1 cellular context compared by ENCODE assay signal in the genomic region with DNA sequence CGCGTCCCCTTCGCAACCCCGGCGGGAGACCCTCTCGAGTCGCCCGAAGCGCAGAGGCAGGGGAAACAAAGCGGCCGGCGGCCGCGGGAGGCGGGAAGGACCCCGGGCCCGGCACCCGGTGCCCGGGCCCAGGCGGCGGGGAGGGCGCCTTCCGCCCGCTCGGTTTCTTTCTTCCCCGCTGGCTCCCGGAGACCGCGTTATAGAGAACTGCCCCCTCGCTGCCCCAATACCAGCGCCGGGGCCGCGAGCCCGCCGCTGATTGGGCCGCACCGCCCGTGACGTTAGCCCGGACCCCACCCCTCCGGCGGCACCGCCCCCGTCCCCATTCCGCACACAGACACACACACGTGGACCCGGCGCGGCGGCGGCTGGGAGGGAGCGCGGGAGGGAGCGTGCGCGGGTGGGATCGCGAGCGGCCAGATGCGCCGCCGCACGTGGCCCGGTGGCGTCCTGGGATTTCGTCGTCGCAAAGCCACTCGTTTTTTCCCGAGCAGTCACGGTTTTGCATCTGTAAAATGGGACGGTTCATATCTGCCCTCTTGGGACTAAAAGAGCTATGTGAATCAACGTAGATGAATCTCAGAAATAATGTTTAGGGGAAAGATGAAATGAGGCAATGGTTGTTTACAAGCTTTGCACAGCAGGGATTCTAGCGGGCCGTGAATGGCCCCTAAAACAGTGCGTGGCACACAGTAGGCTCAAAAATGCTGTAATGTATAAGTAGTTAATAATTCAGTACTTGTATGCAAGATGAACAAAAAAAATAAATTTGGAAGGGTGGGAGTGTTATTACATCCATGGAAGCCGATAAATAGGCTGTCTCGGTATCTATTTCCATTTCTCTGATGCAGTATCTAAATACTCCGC.
TF ChIP-seq lines count a peak whose summit lies in the region.

A gene (minus strand): TSS at position 209 of the 867 bp plus-strand sequence. CDS start 462 bp downstream, outside the sequence.

TF ChIP-seq in HepG2, 621 proteins besides CTCF, POLR2A, EP300 and RAD21 (continued from another document and continues in another):
- TF ChIP-seq RFXAP (CRISPR knock-in tag; IDR thresholded peaks at IDR 0.05; ENCODE audit: borderline replicate concordance) (peak; percentile 95), SALL2 (CRISPR knock-in tag; IDR thresholded peaks at IDR 0.05) (peak; percentile 99), HNRNPLL (IDR thresholded peaks at IDR 0.05; ENCODE audit: low read depth, low read length, poor library complexity, severe bottlenecking) (peak; percentile 69), FOXM1 (CRISPR knock-in tag; IDR thresholded peaks at IDR 0.05) (peak; percentile 91; the same call in 1 of the 2 replicates), GABPB1 (CRISPR knock-in tag; IDR thresholded peaks at IDR 0.05) (peak; percentile 81), ZNF354B (CRISPR knock-in tag; IDR thresholded peaks at IDR 0.05) (no peak; the same call in 1 of the 2 replicates), MEF2D (CRISPR knock-in tag; IDR thresholded peaks at IDR 0.05) (0 out of 2 replicates have a peak, but pooled peaks have one; percentile 20), ZBTB1 (CRISPR knock-in tag; IDR thresholded peaks at IDR 0.05; ENCODE audit: borderline replicate concordance) (no peak), TMF1 (CRISPR knock-in tag; IDR thresholded peaks at IDR 0.05; ENCODE audit: low read depth) (peak; percentile 97), XBP1 (CRISPR knock-in tag; IDR thresholded peaks at IDR 0.05) (no peak), SSRP1 (CRISPR knock-in tag; IDR thresholded peaks at IDR 0.05) (peak; percentile 87), HOXA3 (CRISPR knock-in tag; IDR thresholded peaks at IDR 0.05) (peak; percentile 89), ZBTB7A (CRISPR knock-in tag; IDR thresholded peaks at IDR 0.05) (peak; percentile 91), GABPA (IDR thresholded peaks at IDR 0.05; ENCODE audit: low read depth, low read length) (no peak), GABPA (CRISPR knock-in tag; IDR thresholded peaks at IDR 0.05; ENCODE audit: low read depth) (no peak), ZNF251 (CRISPR knock-in tag; IDR thresholded peaks at IDR 0.05) (no peak), PHB2 (IDR thresholded peaks at IDR 0.05; ENCODE audit: partially characterized antibody) (no peak), PCBP1 (IDR thresholded peaks at IDR 0.05; ENCODE audit: borderline replicate concordance, low read depth, low read length) (no peak), ZMYM3 (CRISPR knock-in tag; IDR thresholded peaks at IDR 0.05) (peak; percentile 83), ZNF724P (CRISPR knock-in tag; IDR thresholded peaks at IDR 0.05; ENCODE audit: borderline replicate concordance) (peak; percentile 97), HNF4G (IDR thresholded peaks at IDR 0.05; ENCODE audit: borderline replicate concordance, low read depth, low read length) (peak; percentile 10; the same call in 1 of the 2 replicates), HNF4G (CRISPR knock-in tag; IDR thresholded peaks at IDR 0.05; ENCODE audit: borderline replicate concordance, low read depth) (peak; percentile 40; the same call in 1 of the 2 replicates), ZNF143 (CRISPR knock-in tag; IDR thresholded peaks at IDR 0.05) (peak; percentile 76), GFI1 (CRISPR knock-in tag; IDR thresholded peaks at IDR 0.05; ENCODE audit: borderline replicate concordance) (0 out of 2 replicates have a peak, but pooled peaks have one; percentile 7), MZF1 (CRISPR knock-in tag; IDR thresholded peaks at IDR 0.05; ENCODE audit: borderline replicate concordance) (no peak), TGIF2 (CRISPR knock-in tag; IDR thresholded peaks at IDR 0.05) (peak; percentile 95), PHF20 (CRISPR knock-in tag; IDR thresholded peaks at IDR 0.05) (no peak), CBX1 (IDR thresholded peaks at IDR 0.05; ENCODE audit: low read depth) (peak; percentile 54), FOXO1 (CRISPR knock-in tag; IDR thresholded peaks at IDR 0.05) (peak; percentile 80), PHF8 (CRISPR knock-in tag; IDR thresholded peaks at IDR 0.05) (no peak; the same call in none of the 2 replicates), POGZ (CRISPR knock-in tag; IDR thresholded peaks at IDR 0.05) (peak; percentile 44; the same call in 1 of the 2 replicates), ZNF180 (CRISPR knock-in tag; IDR thresholded peaks at IDR 0.05; ENCODE audit: borderline replicate concordance, low read depth) (0 out of 2 replicates have a peak, but pooled peaks have one; percentile 71), NR1H2 (CRISPR knock-in tag; IDR thresholded peaks at IDR 0.05; ENCODE audit: borderline replicate concordance, low read depth) (peak; percentile 83; the same call in 1 of the 2 replicates), ZNF672 (CRISPR knock-in tag; IDR thresholded peaks at IDR 0.05) (0 out of 2 replicates have a peak, but pooled peaks have one; percentile 84), RXRA (CRISPR knock-in tag; IDR thresholded peaks at IDR 0.05) (peak; percentile 68), SPEN (CRISPR knock-in tag; IDR thresholded peaks at IDR 0.05; ENCODE audit: low read depth) (peak; percentile 68), ZBTB38 (CRISPR knock-in tag; IDR thresholded peaks at IDR 0.05) (peak; percentile 93), DNMT3B (CRISPR knock-in tag; conservative IDR thresholded peaks at IDR 0.05) (peak; percentile 88)
- TF ChIP-seq, protein P1, sequence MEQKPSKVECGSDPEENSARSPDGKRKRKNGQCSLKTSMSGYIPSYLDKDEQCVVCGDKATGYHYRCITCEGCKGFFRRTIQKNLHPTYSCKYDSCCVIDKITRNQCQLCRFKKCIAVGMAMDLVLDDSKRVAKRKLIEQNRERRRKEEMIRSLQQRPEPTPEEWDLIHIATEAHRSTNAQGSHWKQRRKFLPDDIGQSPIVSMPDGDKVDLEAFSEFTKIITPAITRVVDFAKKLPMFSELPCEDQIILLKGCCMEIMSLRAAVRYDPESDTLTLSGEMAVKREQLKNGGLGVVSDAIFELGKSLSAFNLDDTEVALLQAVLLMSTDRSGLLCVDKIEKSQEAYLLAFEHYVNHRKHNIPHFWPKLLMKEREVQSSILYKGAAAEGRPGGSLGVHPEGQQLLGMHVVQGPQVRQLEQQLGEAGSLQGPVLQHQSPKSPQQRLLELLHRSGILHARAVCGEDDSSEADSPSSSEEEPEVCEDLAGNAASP (CRISPR knock-in tag; IDR thresholded peaks at IDR 0.05; ENCODE audit: borderline replicate concordance): peak; percentile 77
- TF ChIP-seq, protein P2, sequence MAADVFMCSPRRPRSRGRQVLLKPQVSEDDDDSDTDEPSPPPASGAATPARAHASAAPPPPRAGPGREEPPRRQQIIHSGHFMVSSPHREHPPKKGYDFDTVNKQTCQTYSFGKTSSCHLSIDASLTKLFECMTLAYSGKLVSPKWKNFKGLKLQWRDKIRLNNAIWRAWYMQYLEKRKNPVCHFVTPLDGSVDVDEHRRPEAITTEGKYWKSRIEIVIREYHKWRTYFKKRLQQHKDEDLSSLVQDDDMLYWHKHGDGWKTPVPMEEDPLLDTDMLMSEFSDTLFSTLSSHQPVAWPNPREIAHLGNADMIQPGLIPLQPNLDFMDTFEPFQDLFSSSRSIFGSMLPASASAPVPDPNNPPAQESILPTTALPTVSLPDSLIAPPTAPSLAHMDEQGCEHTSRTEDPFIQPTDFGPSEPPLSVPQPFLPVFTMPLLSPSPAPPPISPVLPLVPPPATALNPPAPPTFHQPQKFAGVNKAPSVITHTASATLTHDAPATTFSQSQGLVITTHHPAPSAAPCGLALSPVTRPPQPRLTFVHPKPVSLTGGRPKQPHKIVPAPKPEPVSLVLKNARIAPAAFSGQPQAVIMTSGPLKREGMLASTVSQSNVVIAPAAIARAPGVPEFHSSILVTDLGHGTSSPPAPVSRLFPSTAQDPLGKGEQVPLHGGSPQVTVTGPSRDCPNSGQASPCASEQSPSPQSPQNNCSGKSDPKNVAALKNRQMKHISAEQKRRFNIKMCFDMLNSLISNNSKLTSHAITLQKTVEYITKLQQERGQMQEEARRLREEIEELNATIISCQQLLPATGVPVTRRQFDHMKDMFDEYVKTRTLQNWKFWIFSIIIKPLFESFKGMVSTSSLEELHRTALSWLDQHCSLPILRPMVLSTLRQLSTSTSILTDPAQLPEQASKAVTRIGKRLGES (CRISPR knock-in tag; IDR thresholded peaks at IDR 0.05; ENCODE audit: borderline replicate concordance): peak; percentile 87; the same call in 1 of the 2 replicates
- TF ChIP-seq, protein P3, sequence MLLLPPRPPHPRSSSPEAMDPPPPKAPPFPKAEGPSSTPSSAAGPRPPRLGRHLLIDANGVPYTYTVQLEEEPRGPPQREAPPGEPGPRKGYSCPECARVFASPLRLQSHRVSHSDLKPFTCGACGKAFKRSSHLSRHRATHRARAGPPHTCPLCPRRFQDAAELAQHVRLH (CRISPR knock-in tag; IDR thresholded peaks at IDR 0.05; ENCODE audit: borderline replicate concordance, low read depth): peak; percentile 97
- TF ChIP-seq, protein P4, sequence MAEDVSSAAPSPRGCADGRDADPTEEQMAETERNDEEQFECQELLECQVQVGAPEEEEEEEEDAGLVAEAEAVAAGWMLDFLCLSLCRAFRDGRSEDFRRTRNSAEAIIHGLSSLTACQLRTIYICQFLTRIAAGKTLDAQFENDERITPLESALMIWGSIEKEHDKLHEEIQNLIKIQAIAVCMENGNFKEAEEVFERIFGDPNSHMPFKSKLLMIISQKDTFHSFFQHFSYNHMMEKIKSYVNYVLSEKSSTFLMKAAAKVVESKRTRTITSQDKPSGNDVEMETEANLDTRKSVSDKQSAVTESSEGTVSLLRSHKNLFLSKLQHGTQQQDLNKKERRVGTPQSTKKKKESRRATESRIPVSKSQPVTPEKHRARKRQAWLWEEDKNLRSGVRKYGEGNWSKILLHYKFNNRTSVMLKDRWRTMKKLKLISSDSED (CRISPR knock-in tag; IDR thresholded peaks at IDR 0.05): no peak; the same call in 1 of the 2 replicates
- TF ChIP-seq, protein P5, sequence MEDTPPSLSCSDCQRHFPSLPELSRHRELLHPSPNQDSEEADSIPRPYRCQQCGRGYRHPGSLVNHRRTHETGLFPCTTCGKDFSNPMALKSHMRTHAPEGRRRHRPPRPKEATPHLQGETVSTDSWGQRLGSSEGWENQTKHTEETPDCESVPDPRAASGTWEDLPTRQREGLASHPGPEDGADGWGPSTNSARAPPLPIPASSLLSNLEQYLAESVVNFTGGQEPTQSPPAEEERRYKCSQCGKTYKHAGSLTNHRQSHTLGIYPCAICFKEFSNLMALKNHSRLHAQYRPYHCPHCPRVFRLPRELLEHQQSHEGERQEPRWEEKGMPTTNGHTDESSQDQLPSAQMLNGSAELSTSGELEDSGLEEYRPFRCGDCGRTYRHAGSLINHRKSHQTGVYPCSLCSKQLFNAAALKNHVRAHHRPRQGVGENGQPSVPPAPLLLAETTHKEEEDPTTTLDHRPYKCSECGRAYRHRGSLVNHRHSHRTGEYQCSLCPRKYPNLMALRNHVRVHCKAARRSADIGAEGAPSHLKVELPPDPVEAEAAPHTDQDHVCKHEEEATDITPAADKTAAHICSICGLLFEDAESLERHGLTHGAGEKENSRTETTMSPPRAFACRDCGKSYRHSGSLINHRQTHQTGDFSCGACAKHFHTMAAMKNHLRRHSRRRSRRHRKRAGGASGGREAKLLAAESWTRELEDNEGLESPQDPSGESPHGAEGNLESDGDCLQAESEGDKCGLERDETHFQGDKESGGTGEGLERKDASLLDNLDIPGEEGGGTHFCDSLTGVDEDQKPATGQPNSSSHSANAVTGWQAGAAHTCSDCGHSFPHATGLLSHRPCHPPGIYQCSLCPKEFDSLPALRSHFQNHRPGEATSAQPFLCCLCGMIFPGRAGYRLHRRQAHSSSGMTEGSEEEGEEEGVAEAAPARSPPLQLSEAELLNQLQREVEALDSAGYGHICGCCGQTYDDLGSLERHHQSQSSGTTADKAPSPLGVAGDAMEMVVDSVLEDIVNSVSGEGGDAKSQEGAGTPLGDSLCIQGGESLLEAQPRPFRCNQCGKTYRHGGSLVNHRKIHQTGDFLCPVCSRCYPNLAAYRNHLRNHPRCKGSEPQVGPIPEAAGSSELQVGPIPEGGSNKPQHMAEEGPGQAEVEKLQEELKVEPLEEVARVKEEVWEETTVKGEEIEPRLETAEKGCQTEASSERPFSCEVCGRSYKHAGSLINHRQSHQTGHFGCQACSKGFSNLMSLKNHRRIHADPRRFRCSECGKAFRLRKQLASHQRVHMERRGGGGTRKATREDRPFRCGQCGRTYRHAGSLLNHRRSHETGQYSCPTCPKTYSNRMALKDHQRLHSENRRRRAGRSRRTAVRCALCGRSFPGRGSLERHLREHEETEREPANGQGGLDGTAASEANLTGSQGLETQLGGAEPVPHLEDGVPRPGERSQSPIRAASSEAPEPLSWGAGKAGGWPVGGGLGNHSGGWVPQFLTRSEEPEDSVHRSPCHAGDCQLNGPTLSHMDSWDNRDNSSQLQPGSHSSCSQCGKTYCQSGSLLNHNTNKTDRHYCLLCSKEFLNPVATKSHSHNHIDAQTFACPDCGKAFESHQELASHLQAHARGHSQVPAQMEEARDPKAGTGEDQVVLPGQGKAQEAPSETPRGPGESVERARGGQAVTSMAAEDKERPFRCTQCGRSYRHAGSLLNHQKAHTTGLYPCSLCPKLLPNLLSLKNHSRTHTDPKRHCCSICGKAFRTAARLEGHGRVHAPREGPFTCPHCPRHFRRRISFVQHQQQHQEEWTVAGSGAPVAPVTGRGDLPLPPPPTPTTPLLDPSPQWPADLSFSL (CRISPR knock-in tag; IDR thresholded peaks at IDR 0.05): no peak
- TF ChIP-seq, protein P6, sequence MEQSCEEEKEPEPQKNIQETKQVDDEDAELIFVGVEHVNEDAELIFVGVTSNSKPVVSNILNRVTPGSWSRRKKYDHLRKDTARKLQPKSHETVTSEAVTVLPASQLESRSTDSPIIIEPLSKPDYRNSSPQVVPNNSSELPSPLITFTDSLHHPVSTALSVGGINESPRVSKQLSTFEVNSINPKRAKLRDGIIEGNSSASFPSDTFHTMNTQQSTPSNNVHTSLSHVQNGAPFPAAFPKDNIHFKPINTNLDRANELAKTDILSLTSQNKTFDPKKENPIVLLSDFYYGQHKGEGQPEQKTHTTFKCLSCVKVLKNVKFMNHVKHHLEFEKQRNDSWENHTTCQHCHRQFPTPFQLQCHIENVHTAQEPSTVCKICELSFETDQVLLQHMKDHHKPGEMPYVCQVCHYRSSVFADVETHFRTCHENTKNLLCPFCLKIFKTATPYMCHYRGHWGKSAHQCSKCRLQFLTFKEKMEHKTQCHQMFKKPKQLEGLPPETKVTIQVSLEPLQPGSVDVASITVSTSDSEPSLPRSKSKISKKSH (CRISPR knock-in tag; IDR thresholded peaks at IDR 0.05; ENCODE audit: borderline replicate concordance): peak; percentile 95
- TF ChIP-seq, protein P7, sequence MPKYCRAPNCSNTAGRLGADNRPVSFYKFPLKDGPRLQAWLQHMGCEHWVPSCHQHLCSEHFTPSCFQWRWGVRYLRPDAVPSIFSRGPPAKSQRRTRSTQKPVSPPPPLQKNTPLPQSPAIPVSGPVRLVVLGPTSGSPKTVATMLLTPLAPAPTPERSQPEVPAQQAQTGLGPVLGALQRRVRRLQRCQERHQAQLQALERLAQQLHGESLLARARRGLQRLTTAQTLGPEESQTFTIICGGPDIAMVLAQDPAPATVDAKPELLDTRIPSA (CRISPR knock-in tag; IDR thresholded peaks at IDR 0.05; ENCODE audit: borderline replicate concordance): peak; percentile 87
- TF ChIP-seq, protein P8, sequence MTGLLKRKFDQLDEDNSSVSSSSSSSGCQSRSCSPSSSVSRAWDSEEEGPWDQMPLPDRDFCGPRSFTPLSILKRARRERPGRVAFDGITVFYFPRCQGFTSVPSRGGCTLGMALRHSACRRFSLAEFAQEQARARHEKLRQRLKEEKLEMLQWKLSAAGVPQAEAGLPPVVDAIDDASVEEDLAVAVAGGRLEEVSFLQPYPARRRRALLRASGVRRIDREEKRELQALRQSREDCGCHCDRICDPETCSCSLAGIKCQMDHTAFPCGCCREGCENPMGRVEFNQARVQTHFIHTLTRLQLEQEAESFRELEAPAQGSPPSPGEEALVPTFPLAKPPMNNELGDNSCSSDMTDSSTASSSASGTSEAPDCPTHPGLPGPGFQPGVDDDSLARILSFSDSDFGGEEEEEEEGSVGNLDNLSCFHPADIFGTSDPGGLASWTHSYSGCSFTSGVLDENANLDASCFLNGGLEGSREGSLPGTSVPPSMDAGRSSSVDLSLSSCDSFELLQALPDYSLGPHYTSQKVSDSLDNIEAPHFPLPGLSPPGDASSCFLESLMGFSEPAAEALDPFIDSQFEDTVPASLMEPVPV (CRISPR knock-in tag; IDR thresholded peaks at IDR 0.05): peak; percentile 97; the same call in 1 of the 2 replicates
